8 cellular contexts compared by ENCODE assay signal in genomic region chr10:50624866-50625491, GRCh38. TPM values are rescaled to one million over a fixed set of nuclear protein-coding genes. Genes with fewer than 3 reads are reported as not detected.
A peak's percentile ranks its signal among the peaks of the same experiment; 100 is the strongest.
DNase-seq lines count a peak whose midpoint lies in the region; ATAC-seq, FAIRE-seq and TF ChIP-seq lines count a peak whose summit lies in the region.

No MANE protein-coding gene starts in this region.

- in situ Hi-C loops in transverse colon (cut with MboI; ENCODE audit: low pct_ligation_motif_present in 1 of 4, low pct_unique_long_range_greater_than_20kb in 1 of 4, low sequenced_read_pairs in 3 of 4): loop anchor here in 3 of 4 donors (25.0 kb wide), 2 partner anchors 213 to 1088 kb away; partner anchors contain the start of gene ERCC6 (in 1 of the 3)

- no peaks in the 10 kb centered on the region for H3K79me1 ChIP-seq in neuronal stem cell (ENCODE audit: low read depth, low read length)

- peak overlapping the region; percentile 97 for H3K14ac ChIP-seq in neuronal stem cell (ENCODE audit: low read length)

- intact Hi-C loops in transverse colon (cut with DNase I; ENCODE audit: low total_unique reads): loop anchor here (5.0 kb wide), 2 partner anchors 68 to 208 kb away; no protein-coding TSS in a partner anchor

- H3K9ac ChIP-seq in ES-I3 (ENCODE audit: low read depth, low read length) (peak overlapping the region; percentile 86), neuronal stem cell (ENCODE audit: low read depth, low read length, poor library complexity) (peak overlapping the region; percentile 96)

- WGBS in neuronal stem cell (ENCODE audit: extremely low coverage in 2 of 2, insufficient read length in 2 of 2, insufficient replicate concordance in 1 of 2), 2 donors: no CpG with 5 or more reads among the region's 58 CpGs
- 1% methylated on average over 51 of the region's 58 CpGs; no CpG with 5 or more reads in 1 of the 2 donors for WGBS in transverse colon (ENCODE audit: low coverage in 1 of 2), 2 donors

- no peak overlapping the region for H4K91ac ChIP-seq in neuronal stem cell (ENCODE audit: low read depth, low read length, poor library complexity)

- no peak for FAIRE-seq in frontal cortex (lab: Jason Lieb, UNC)

- H2BK15ac ChIP-seq in neuronal stem cell (ENCODE audit: low read length): peak overlapping the region; percentile 81

- H3K27me3 ChIP-seq in neuronal stem cell (ENCODE audit: control insufficient read depth in 3 of 3, insufficient read depth in 3 of 3, low read depth in 1 of 3, low read length in 3 of 3) (peaks cover 0 to 3% (median 0%) of the 10 kb centered on the region in 3 experiments), transverse colon (no peaks in the 10 kb centered on the region)

- peak; percentile 54 for ATAC-seq in GM21528 (IDR thresholded peaks at IDR 0.05; ENCODE audit: low FRiP score, unreplicated experiment)

- H3K4me1 ChIP-seq in ES-I3 (ENCODE audit: insufficient read depth, low read length): peaks cover 26% of the 10 kb centered on the region
- peaks cover 0 to 6% of the 10 kb centered on the region in 2 donors for H3K4me1 ChIP-seq in neuronal stem cell (ENCODE audit: control insufficient read depth in 2 of 2, insufficient read depth in 1 of 2, low read depth in 1 of 2, low read length in 2 of 2)
- peaks cover 10 to 22% (median 20%) of the 10 kb centered on the region in 4 donors for H3K4me1 ChIP-seq in transverse colon

- no peak overlapping the region for H4K8ac ChIP-seq in neuronal stem cell (ENCODE audit: low read depth, low read length)

- H3K36me3 ChIP-seq in ES-I3 (ENCODE audit: insufficient read depth, low read length): no peaks in the 10 kb centered on the region
- H3K36me3 ChIP-seq in neuronal stem cell (replicated peaks in 1 of 2; ENCODE audit: control insufficient read depth in 2 of 2, insufficient read depth in 2 of 2, low read length in 2 of 2): no peaks in the 10 kb centered on the region
- no peaks in the 10 kb centered on the region for H3K36me3 ChIP-seq in transverse colon

- peak overlapping the region; percentile 100 for H2AFZ ChIP-seq in neuronal stem cell (ENCODE audit: low read length)

- no peak overlapping the region for H3K4ac ChIP-seq in neuronal stem cell (ENCODE audit: low read length)

- TF ChIP-seq EP300 in transverse colon (IDR thresholded peaks at IDR 0.05; ENCODE audit: low read depth): no peak

- peak overlapping the region; percentile 92 for H2BK5ac ChIP-seq in neuronal stem cell (ENCODE audit: low read length)

- H3K4me3 ChIP-seq in neuronal stem cell (ENCODE audit: low read length in 2 of 2) (peak overlapping the region; percentile 92 to 97), transverse colon (peak overlapping the region; percentile 72 to 96 (median 86))

- peak; percentile 66 for DNase-seq in HuH-7 (ENCODE audit: low spot score)
- DNase-seq in activated naive CD4-positive, alpha-beta T cell treated with Interleukin-2 at 50 U/mL for 16 hours: peak; percentile 65
- DNase-seq in frontal cortex (ENCODE audit: low spot score in 2 of 2): peak; percentile 77 to 88
- DNase-seq in neuronal stem cell (ENCODE audit: low spot score): peak; percentile 74
- peak; percentile 70 for DNase-seq in transverse colon

- H2BK120ac ChIP-seq in neuronal stem cell (ENCODE audit: low read depth, low read length): peak overlapping the region; percentile 98

- H3K9me3 ChIP-seq in ES-I3 (ENCODE audit: control insufficient read depth, insufficient read depth, low read length) (no peaks in the 10 kb centered on the region), neuronal stem cell (replicated peaks in 1 of 2; ENCODE audit: control insufficient read depth in 2 of 2, insufficient read depth in 1 of 2, low read depth in 1 of 2, low read length in 2 of 2) (no peaks in the 10 kb centered on the region), transverse colon (no peaks in the 10 kb centered on the region)

- peak overlapping the region; percentile 51 for H3K4me2 ChIP-seq in neuronal stem cell (ENCODE audit: insufficient read depth, low read length, poor library complexity, severe bottlenecking)

- H3K27ac ChIP-seq in neuronal stem cell (replicated peaks; ENCODE audit: low read length) (peak overlapping the region; percentile 99), transverse colon (peak overlapping the region; percentile 99 to 100 (median 99))

- TF ChIP-seq POLR2A in Raji (IDR thresholded peaks at IDR 0.05; ENCODE audit: insufficient read depth, low read depth, low read length) (peak; percentile 76), transverse colon (IDR thresholded peaks at IDR 0.05) (peak; percentile 19)

- H3K23ac ChIP-seq in neuronal stem cell (ENCODE audit: low read depth, low read length, poor library complexity): peak overlapping the region; percentile 99

- peak overlapping the region; percentile 88 for H2BK12ac ChIP-seq in neuronal stem cell (ENCODE audit: low read length)

- TF ChIP-seq CTCF in transverse colon (IDR thresholded peaks at IDR 0.05): peak; percentile 43 to 79 (median 69)

- peak overlapping the region; percentile 100 for H3K18ac ChIP-seq in neuronal stem cell (ENCODE audit: low read length)

- H2AK5ac ChIP-seq in neuronal stem cell (ENCODE audit: low read depth, low read length): peak overlapping the region; percentile 77

RNA-seq across cellular contexts. Expression of gene SGMS1, which starts 1.2 kb away (rescaled TPM):
- 35.1 TPM for total RNA-seq in frontal cortex
- polyA plus RNA-seq in neuronal stem cell (2013, experiment 1 of 2): 3.8 TPM
- 3.9 TPM for polyA plus RNA-seq in neuronal stem cell (2013, experiment 2 of 2)
- 10 to 100 TPM; 28.3 to 44.5 (median 41.7) TPM for total RNA-seq in transverse colon

Comparison
In these comparisons a context has a peak if more than half of its experiments do, and no peak if none do; other contexts are left out.
1. Peak in every context shown above with its lines: DNase-seq, ATAC-seq, H3K4me3 ChIP-seq and H3K27ac ChIP-seq.